In genomic region chr17:9368631-9369030, GRCh38 we compare ENCODE assay signal across 26 cellular contexts.
"Had no signal": no experiment of that assay in that cellular context is flagged by ENCODE, and none has a peak within 500 bp of the region (broad histone marks: within the 10 kb centered on the region; RNA-seq: fewer than 3 reads in every experiment).

No MANE protein-coding gene starts in this region.

- H3K27me3 Mint-ChIP-seq: activated CD4-positive, alpha-beta T cell treated with anti-CD3 and anti-CD28 coated beads for 36 hours; activated CD8-positive, alpha-beta memory T cell treated with anti-CD3 and anti-CD28 coated beads, Interleukin-2, amount 10 ng/mL, durations not matched to agents 7 days and 5 days; activated naive CD8-positive, alpha-beta T cell; brain had no signal

- ATAC-seq: activated CD4-positive, alpha-beta T cell treated with anti-CD3 and anti-CD28 coated beads for 36 hours; activated CD8-positive, alpha-beta memory T cell treated with anti-CD3 and anti-CD28 coated beads, Interleukin-2, amount 10 ng/mL, durations not matched to agents 7 days and 5 days; activated CD8-positive, alpha-beta T cell treated with anti-CD3 and anti-CD28 coated beads, Interleukin-2, amount 10 ng/mL, durations not matched to agents 7 days and 5 days; esophagus mucosa; left lung; lower lobe of right lung; natural killer cell; right lobe of liver; stimulated activated naive CD8-positive, alpha-beta T cell treated with anti-CD3 and anti-CD28 coated beads, Interleukin-15, Interleukin-2, amounts not matched to agents 100 U/mL and 50 U/mL, for 24 hours had no signal

- H3K4me3 Mint-ChIP-seq: activated CD4-positive, alpha-beta T cell treated with anti-CD3 and anti-CD28 coated beads for 36 hours; activated CD8-positive, alpha-beta memory T cell treated with anti-CD3 and anti-CD28 coated beads, Interleukin-2, amount 10 ng/mL, durations not matched to agents 7 days and 5 days; activated CD8-positive, alpha-beta T cell treated with anti-CD3 and anti-CD28 coated beads, Interleukin-2, amount 10 ng/mL, durations not matched to agents 7 days and 5 days; activated naive CD8-positive, alpha-beta T cell; brain; natural killer cell had no signal

- FAIRE-seq: endothelial cell of umbilical vein had no signal

- H3K9me3 Mint-ChIP-seq: natural killer cell had no signal

- H3K27ac ChIP-seq: left lung, lower lobe of right lung, right lobe of liver, testis, transverse colon had no signal

- H3K4me1 ChIP-seq: lower lobe of right lung, right lobe of liver, testis, transverse colon had no signal

- DNase-seq: activated CD4-positive, alpha-beta T cell treated with anti-CD3 and anti-CD28 coated beads for 36 hours; activated CD4-positive, CD25-positive, alpha-beta regulatory T cell; activated CD8-positive, alpha-beta memory T cell treated with anti-CD3 and anti-CD28 coated beads, Interleukin-2, amount 10 ng/mL, durations not matched to agents 7 days and 5 days; activated CD8-positive, alpha-beta T cell treated with anti-CD3 and anti-CD28 coated beads, Interleukin-2, amount 10 ng/mL, durations not matched to agents 7 days and 5 days; activated effector memory CD4-positive, alpha-beta T cell treated with Interleukin-2 at 50 U/mL for 16 hours; activated naive CD4-positive, alpha-beta T cell treated with Interleukin-2 at 50 U/mL for 16 hours; activated T-cell treated with anti-CD3 and anti-CD28 coated beads for 4 hours; anterior cingulate cortex; caudate nucleus; foreskin fibroblast; head of caudate nucleus; hypothalamus; kidney glomerular epithelial cell; left lung; lower lobe of right lung; mesendoderm; natural killer cell; right lobe of liver; stimulated activated CD4-positive, alpha-beta T cell treated with anti-CD3 and anti-CD28 coated beads, Interleukin-2, amount 100 ng/mL, for 48 hours; stimulated activated naive CD8-positive, alpha-beta T cell treated with anti-CD3 and anti-CD28 coated beads, Interleukin-15, Interleukin-2, amounts not matched to agents 100 U/mL and 50 U/mL, for 24 hours; testis; transverse colon had no signal

- H3K36me3 ChIP-seq: left lung, lower lobe of right lung, right lobe of liver, transverse colon had no signal

- H3K36me3 Mint-ChIP-seq: brain, natural killer cell had no signal

- H3K9me3 ChIP-seq: left lung, lower lobe of right lung, right lobe of liver, testis, transverse colon had no signal

- H3K27me3 ChIP-seq: left lung, right lobe of liver, testis, transverse colon had no signal

- H3K27ac Mint-ChIP-seq: activated CD4-positive, alpha-beta T cell treated with anti-CD3 and anti-CD28 coated beads for 36 hours; activated CD8-positive, alpha-beta memory T cell treated with anti-CD3 and anti-CD28 coated beads, Interleukin-2, amount 10 ng/mL, durations not matched to agents 7 days and 5 days; activated CD8-positive, alpha-beta T cell treated with anti-CD3 and anti-CD28 coated beads, Interleukin-2, amount 10 ng/mL, durations not matched to agents 7 days and 5 days; activated naive CD8-positive, alpha-beta T cell; natural killer cell had no signal

- H3K4me3 ChIP-seq: left lung, lower lobe of right lung, right lobe of liver, testis, transverse colon had no signal
